Comparison of ENCODE assay signal across 1 cellular context in genomic region chr1:30779294-30780071, GRCh38.
TF ChIP-seq lines count a peak whose summit lies in the region.

No MANE protein-coding gene starts in this region.

TF ChIP-seq in K562, 482 proteins besides CTCF, POLR2A, EP300 and RAD21 (continued from another document and continues in another):
- TF ChIP-seq, protein P1, sequence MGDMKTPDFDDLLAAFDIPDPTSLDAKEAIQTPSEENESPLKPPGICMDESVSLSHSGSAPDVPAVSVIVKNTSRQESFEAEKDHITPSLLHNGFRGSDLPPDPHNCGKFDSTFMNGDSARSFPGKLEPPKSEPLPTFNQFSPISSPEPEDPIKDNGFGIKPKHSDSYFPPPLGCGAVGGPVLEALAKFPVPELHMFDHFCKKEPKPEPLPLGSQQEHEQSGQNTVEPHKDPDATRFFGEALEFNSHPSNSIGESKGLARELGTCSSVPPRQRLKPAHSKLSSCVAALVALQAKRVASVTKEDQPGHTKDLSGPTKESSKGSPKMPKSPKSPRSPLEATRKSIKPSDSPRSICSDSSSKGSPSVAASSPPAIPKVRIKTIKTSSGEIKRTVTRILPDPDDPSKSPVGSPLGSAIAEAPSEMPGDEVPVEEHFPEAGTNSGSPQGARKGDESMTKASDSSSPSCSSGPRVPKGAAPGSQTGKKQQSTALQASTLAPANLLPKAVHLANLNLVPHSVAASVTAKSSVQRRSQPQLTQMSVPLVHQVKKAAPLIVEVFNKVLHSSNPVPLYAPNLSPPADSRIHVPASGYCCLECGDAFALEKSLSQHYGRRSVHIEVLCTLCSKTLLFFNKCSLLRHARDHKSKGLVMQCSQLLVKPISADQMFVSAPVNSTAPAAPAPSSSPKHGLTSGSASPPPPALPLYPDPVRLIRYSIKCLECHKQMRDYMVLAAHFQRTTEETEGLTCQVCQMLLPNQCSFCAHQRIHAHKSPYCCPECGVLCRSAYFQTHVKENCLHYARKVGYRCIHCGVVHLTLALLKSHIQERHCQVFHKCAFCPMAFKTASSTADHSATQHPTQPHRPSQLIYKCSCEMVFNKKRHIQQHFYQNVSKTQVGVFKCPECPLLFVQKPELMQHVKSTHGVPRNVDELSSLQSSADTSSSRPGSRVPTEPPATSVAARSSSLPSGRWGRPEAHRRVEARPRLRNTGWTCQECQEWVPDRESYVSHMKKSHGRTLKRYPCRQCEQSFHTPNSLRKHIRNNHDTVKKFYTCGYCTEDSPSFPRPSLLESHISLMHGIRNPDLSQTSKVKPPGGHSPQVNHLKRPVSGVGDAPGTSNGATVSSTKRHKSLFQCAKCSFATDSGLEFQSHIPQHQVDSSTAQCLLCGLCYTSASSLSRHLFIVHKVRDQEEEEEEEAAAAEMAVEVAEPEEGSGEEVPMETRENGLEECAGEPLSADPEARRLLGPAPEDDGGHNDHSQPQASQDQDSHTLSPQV (IDR thresholded peaks at IDR 0.05), result peak; percentile 96
- TF ChIP-seq GABPB1 (CRISPR knock-in tag; IDR thresholded peaks at IDR 0.05) (0 out of 2 replicates have a peak, but pooled peaks have one; percentile 21), DIDO1 (tag; IDR thresholded peaks at IDR 0.05; ENCODE audit: low read depth) (0 out of 2 replicates have a peak, but pooled peaks have one; percentile 25), ZFX (CRISPR knock-in tag; IDR thresholded peaks at IDR 0.05) (0 out of 2 replicates have a peak, but pooled peaks have one; percentile 12), POLR2AphosphoS2 (IDR thresholded peaks at IDR 0.05; ENCODE audit: low read length) (no peak), ZNF384 (IDR thresholded peaks at IDR 0.05; ENCODE audit: low read depth, low read length) (peak; percentile 3; the same call in 1 of the 2 replicates), ZNF586 (CRISPR knock-in tag; conservative IDR thresholded peaks at IDR 0.05) (no peak), PRPF4 (IDR thresholded peaks at IDR 0.05; ENCODE audit: insufficient read depth, low read depth, low read length, poor library complexity, severe bottlenecking) (no peak), ZNF764 (CRISPR knock-in tag; IDR thresholded peaks at IDR 0.05; ENCODE audit: low read depth) (no peak), ZKSCAN8 (CRISPR knock-in tag; IDR thresholded peaks at IDR 0.05) (no peak), POLR3A (IDR thresholded peaks at IDR 0.05; ENCODE audit: borderline replicate concordance, extremely low read depth, insufficient read depth, insufficient read length) (no peak), ZNF778 (CRISPR knock-in tag; IDR thresholded peaks at IDR 0.05) (no peak), BRF1 (IDR thresholded peaks at IDR 0.05; ENCODE audit: borderline replicate concordance, extremely low read depth, insufficient read length) (no peak), SREBF2 (CRISPR knock-in tag; IDR thresholded peaks at IDR 0.05) (no peak), CBX1 (IDR thresholded peaks at IDR 0.05; ENCODE audit: low read depth) (peak; percentile 54; the same call in 1 of the 2 replicates), ZEB2 (IDR thresholded peaks at IDR 0.05) (no peak), TEAD4 (IDR thresholded peaks at IDR 0.05; ENCODE audit: low read length) (no peak), TEAD4 (CRISPR knock-in tag; IDR thresholded peaks at IDR 0.05; ENCODE audit: borderline replicate concordance) (no peak), IRF2 (CRISPR knock-in tag; IDR thresholded peaks at IDR 0.05) (no peak), PREB (CRISPR knock-in tag; IDR thresholded peaks at IDR 0.05) (no peak), NR4A1 (CRISPR knock-in tag; IDR thresholded peaks at IDR 0.05) (no peak), NR4A1 (tag; IDR thresholded peaks at IDR 0.05) (peak; percentile 88), ZNF695 (CRISPR knock-in tag; IDR thresholded peaks at IDR 0.05) (0 out of 2 replicates have a peak, but pooled peaks have one; percentile 38), ZSCAN29 (IDR thresholded peaks at IDR 0.05) (no peak), GTF2F1 (IDR thresholded peaks at IDR 0.05; ENCODE audit: low read depth, low read length) (no peak), MYNN (IDR thresholded peaks at IDR 0.05) (peak; percentile 43; the same call in 1 of the 2 replicates), MYNN (CRISPR knock-in tag; IDR thresholded peaks at IDR 0.05) (no peak), KAT2B (IDR thresholded peaks at IDR 0.05; ENCODE audit: low read depth, low read length) (no peak), ZNF174 (CRISPR knock-in tag; IDR thresholded peaks at IDR 0.05) (no peak), NFRKB (IDR thresholded peaks at IDR 0.05; ENCODE audit: low read depth) (peak; percentile 61), SETDB1 (IDR thresholded peaks at IDR 0.05; ENCODE audit: low read length) (no peak), ARID1B (IDR thresholded peaks at IDR 0.05) (peak; percentile 43), ZNF431 (CRISPR knock-in tag; IDR thresholded peaks at IDR 0.05) (no peak), TBP (optimal IDR thresholded peaks at IDR 0.05; ENCODE audit: low read depth, low read length) (peak; percentile 40), CCNT2 (IDR thresholded peaks at IDR 0.05; ENCODE audit: borderline replicate concordance, extremely low read depth, insufficient read length, low read depth, low read length) (no peak), E2F3 (CRISPR knock-in tag; IDR thresholded peaks at IDR 0.05) (peak; percentile 57; the same call in 1 of the 2 replicates), ZNF75A (CRISPR knock-in tag; IDR thresholded peaks at IDR 0.05) (peak; percentile 46; the same call in 1 of the 2 replicates), ZFP91 (CRISPR knock-in tag; IDR thresholded peaks at IDR 0.05) (peak; percentile 39; the same call in 1 of the 2 replicates), ZNF212 (CRISPR knock-in tag; IDR thresholded peaks at IDR 0.05) (0 out of 2 replicates have a peak, but pooled peaks have one; percentile 30), C11orf30 (IDR thresholded peaks at IDR 0.05; ENCODE audit: low read depth) (peak; percentile 72), YBX1 (IDR thresholded peaks at IDR 0.05) (no peak), MED1 (CRISPR knock-in tag; IDR thresholded peaks at IDR 0.05; ENCODE audit: borderline replicate concordance) (no peak), SMARCA4 (IDR thresholded peaks at IDR 0.05) (peak; percentile 64; the same call in 1 of the 2 replicates), HCFC1 (IDR thresholded peaks at IDR 0.05; ENCODE audit: low read depth, low read length) (peak; percentile 52; the same call in 1 of the 2 replicates), TCF3 (CRISPR knock-in tag; IDR thresholded peaks at IDR 0.05) (peak; percentile 48; the same call in 1 of the 2 replicates), TBL1XR1 (IDR thresholded peaks at IDR 0.05; ENCODE audit: low read length in 2 of 2) (peak in 1 of 2 experiments; percentile 49; a peak in 1 of 4 replicates), MYBL2 (IDR thresholded peaks at IDR 0.05; ENCODE audit: low read depth) (no peak), MYBL2 (CRISPR knock-in tag; IDR thresholded peaks at IDR 0.05; ENCODE audit: borderline replicate concordance) (no peak), MEF2A (IDR thresholded peaks at IDR 0.05; ENCODE audit: control insufficient read depth, low read depth, low read length) (no peak), ADNP (tag; IDR thresholded peaks at IDR 0.05) (no peak), KHSRP (IDR thresholded peaks at IDR 0.05) (no peak), NR0B1 (IDR thresholded peaks at IDR 0.05; ENCODE audit: partially characterized antibody) (no peak), NCOA2 (IDR thresholded peaks at IDR 0.05; ENCODE audit: partially characterized antibody in 2 of 2) (no peak)
- TF ChIP-seq, protein P2, sequence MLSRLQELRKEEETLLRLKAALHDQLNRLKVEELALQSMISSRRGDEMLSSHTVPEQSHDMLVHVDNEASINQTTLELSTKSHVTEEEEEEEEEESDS (CRISPR knock-in tag; IDR thresholded peaks at IDR 0.05), result no peak
- TF ChIP-seq, protein P3, sequence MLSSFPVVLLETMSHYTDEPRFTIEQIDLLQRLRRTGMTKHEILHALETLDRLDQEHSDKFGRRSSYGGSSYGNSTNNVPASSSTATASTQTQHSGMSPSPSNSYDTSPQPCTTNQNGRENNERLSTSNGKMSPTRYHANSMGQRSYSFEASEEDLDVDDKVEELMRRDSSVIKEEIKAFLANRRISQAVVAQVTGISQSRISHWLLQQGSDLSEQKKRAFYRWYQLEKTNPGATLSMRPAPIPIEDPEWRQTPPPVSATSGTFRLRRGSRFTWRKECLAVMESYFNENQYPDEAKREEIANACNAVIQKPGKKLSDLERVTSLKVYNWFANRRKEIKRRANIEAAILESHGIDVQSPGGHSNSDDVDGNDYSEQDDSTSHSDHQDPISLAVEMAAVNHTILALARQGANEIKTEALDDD (IDR thresholded peaks at IDR 0.05), result no peak; the same call in 1 of the 2 replicates
- TF ChIP-seq, protein P4, sequence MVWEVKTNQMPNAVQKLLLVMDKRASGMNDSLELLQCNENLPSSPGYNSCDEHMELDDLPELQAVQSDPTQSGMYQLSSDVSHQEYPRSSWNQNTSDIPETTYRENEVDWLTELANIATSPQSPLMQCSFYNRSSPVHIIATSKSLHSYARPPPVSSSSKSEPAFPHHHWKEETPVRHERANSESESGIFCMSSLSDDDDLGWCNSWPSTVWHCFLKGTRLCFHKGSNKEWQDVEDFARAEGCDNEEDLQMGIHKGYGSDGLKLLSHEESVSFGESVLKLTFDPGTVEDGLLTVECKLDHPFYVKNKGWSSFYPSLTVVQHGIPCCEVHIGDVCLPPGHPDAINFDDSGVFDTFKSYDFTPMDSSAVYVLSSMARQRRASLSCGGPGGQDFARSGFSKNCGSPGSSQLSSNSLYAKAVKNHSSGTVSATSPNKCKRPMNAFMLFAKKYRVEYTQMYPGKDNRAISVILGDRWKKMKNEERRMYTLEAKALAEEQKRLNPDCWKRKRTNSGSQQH (CRISPR knock-in tag; IDR thresholded peaks at IDR 0.05), result no peak; the same call in 1 of the 2 replicates
- TF ChIP-seq, protein P5, sequence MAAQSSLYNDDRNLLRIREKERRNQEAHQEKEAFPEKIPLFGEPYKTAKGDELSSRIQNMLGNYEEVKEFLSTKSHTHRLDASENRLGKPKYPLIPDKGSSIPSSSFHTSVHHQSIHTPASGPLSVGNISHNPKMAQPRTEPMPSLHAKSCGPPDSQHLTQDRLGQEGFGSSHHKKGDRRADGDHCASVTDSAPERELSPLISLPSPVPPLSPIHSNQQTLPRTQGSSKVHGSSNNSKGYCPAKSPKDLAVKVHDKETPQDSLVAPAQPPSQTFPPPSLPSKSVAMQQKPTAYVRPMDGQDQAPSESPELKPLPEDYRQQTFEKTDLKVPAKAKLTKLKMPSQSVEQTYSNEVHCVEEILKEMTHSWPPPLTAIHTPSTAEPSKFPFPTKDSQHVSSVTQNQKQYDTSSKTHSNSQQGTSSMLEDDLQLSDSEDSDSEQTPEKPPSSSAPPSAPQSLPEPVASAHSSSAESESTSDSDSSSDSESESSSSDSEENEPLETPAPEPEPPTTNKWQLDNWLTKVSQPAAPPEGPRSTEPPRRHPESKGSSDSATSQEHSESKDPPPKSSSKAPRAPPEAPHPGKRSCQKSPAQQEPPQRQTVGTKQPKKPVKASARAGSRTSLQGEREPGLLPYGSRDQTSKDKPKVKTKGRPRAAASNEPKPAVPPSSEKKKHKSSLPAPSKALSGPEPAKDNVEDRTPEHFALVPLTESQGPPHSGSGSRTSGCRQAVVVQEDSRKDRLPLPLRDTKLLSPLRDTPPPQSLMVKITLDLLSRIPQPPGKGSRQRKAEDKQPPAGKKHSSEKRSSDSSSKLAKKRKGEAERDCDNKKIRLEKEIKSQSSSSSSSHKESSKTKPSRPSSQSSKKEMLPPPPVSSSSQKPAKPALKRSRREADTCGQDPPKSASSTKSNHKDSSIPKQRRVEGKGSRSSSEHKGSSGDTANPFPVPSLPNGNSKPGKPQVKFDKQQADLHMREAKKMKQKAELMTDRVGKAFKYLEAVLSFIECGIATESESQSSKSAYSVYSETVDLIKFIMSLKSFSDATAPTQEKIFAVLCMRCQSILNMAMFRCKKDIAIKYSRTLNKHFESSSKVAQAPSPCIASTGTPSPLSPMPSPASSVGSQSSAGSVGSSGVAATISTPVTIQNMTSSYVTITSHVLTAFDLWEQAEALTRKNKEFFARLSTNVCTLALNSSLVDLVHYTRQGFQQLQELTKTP (IDR thresholded peaks at IDR 0.05; ENCODE audit: low read depth in 1 of 2, partially characterized antibody in 2 of 2), result peak in 1 of 2 experiments; percentile 29
- TF ChIP-seq, protein P6, sequence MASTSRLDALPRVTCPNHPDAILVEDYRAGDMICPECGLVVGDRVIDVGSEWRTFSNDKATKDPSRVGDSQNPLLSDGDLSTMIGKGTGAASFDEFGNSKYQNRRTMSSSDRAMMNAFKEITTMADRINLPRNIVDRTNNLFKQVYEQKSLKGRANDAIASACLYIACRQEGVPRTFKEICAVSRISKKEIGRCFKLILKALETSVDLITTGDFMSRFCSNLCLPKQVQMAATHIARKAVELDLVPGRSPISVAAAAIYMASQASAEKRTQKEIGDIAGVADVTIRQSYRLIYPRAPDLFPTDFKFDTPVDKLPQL (IDR thresholded peaks at IDR 0.05; ENCODE audit: extremely low read depth, insufficient read length), result no peak
